ENCODE assay signal across 1 cellular context in genomic region chr19:11539495-11540365, GRCh38.
TF ChIP-seq lines count a peak whose summit lies in the region.

No MANE protein-coding gene starts in this region.

TF ChIP-seq in K562, 482 proteins besides CTCF, POLR2A, EP300 and RAD21 (continues in another document):
- TF ChIP-seq DIDO1 (tag; IDR thresholded peaks at IDR 0.05; ENCODE audit: low read depth) (no peak), TRIM24 (IDR thresholded peaks at IDR 0.05) (0 out of 4 replicates have a peak, but pooled peaks of 1 of the 2 experiments have one; percentile 15), E2F5 (CRISPR knock-in tag; IDR thresholded peaks at IDR 0.05) (no peak), SMAD1 (IDR thresholded peaks at IDR 0.05; ENCODE audit: low read depth, low read length, partially characterized antibody) (no peak), ARID1B (IDR thresholded peaks at IDR 0.05) (peak; percentile 64), TAL1 (IDR thresholded peaks at IDR 0.05) (no peak), ZNF140 (CRISPR knock-in tag; IDR thresholded peaks at IDR 0.05) (no peak), LARP7 (IDR thresholded peaks at IDR 0.05) (no peak), TCF7 (IDR thresholded peaks at IDR 0.05; ENCODE audit: borderline replicate concordance) (no peak), MTA3 (IDR thresholded peaks at IDR 0.05; ENCODE audit: borderline replicate concordance) (no peak), MAX (CRISPR knock-in tag; IDR thresholded peaks at IDR 0.05) (no peak), TEAD4 (IDR thresholded peaks at IDR 0.05; ENCODE audit: low read length) (no peak), TEAD4 (CRISPR knock-in tag; IDR thresholded peaks at IDR 0.05; ENCODE audit: borderline replicate concordance) (no peak), TCF15 (CRISPR knock-in tag; IDR thresholded peaks at IDR 0.05) (no peak), TEAD1 (CRISPR knock-in tag; IDR thresholded peaks at IDR 0.05) (no peak), RBM25 (IDR thresholded peaks at IDR 0.05; ENCODE audit: low read depth, low read length, severe bottlenecking) (peak; percentile 88), ZBTB26 (CRISPR knock-in tag; IDR thresholded peaks at IDR 0.05) (no peak), NFXL1 (CRISPR knock-in tag; IDR thresholded peaks at IDR 0.05) (no peak), SAFB2 (IDR thresholded peaks at IDR 0.05; ENCODE audit: borderline replicate concordance, low read depth, low read length, severe bottlenecking) (no peak), MEF2D (tag; conservative IDR thresholded peaks at IDR 0.05; ENCODE audit: low read depth) (no peak), ZNF316 (IDR thresholded peaks at IDR 0.05) (no peak), PATZ1 (CRISPR knock-in tag; IDR thresholded peaks at IDR 0.05; ENCODE audit: borderline replicate concordance) (no peak), ZNF395 (CRISPR knock-in tag; IDR thresholded peaks at IDR 0.05) (no peak), TBP (optimal IDR thresholded peaks at IDR 0.05; ENCODE audit: low read depth, low read length) (peak; percentile 26), ZFP91 (CRISPR knock-in tag; IDR thresholded peaks at IDR 0.05) (no peak), TBL1XR1 (IDR thresholded peaks at IDR 0.05; ENCODE audit: low read length in 2 of 2) (no peak), ETS1 (conservative IDR thresholded peaks at IDR 0.05; ENCODE audit: control insufficient read depth, low read depth, low read length) (no peak), TARDBP (IDR thresholded peaks at IDR 0.05) (no peak), PHF20 (IDR thresholded peaks at IDR 0.05; ENCODE audit: partially characterized antibody) (no peak), AFF1 (IDR thresholded peaks at IDR 0.05; ENCODE audit: low read depth in 1 of 2, partially characterized antibody in 2 of 2) (no peak), CREB3 (tag; conservative IDR thresholded peaks at IDR 0.05; ENCODE audit: low read depth) (no peak), ARID3A (IDR thresholded peaks at IDR 0.05; ENCODE audit: borderline replicate concordance, low read depth, low read length) (no peak), SMARCA5 (IDR thresholded peaks at IDR 0.05) (no peak), TCF7L2 (IDR thresholded peaks at IDR 0.05; ENCODE audit: low read depth, low read length) (no peak), RAD51 (IDR thresholded peaks at IDR 0.05; ENCODE audit: borderline replicate concordance, low read depth) (no peak), HOMEZ (CRISPR knock-in tag; IDR thresholded peaks at IDR 0.05) (no peak), ELF2 (CRISPR knock-in tag; IDR thresholded peaks at IDR 0.05) (no peak), ZNF133 (CRISPR knock-in tag; IDR thresholded peaks at IDR 0.05) (no peak), PML (IDR thresholded peaks at IDR 0.05; ENCODE audit: low read length) (no peak), ZNF551 (CRISPR knock-in tag; IDR thresholded peaks at IDR 0.05) (no peak), HBP1 (CRISPR knock-in tag; IDR thresholded peaks at IDR 0.05) (no peak), SAFB (IDR thresholded peaks at IDR 0.05; ENCODE audit: borderline replicate concordance, low read depth, low read length) (no peak), ETV1 (tag; conservative IDR thresholded peaks at IDR 0.05; ENCODE audit: low read depth) (no peak), SRSF3 (IDR thresholded peaks at IDR 0.05; ENCODE audit: insufficient read depth, low read length) (no peak), JUND (IDR thresholded peaks at IDR 0.05; ENCODE audit: borderline replicate concordance, low read depth, low read length) (no peak), JUND (tag; IDR thresholded peaks at IDR 0.05; ENCODE audit: borderline replicate concordance, low read depth, low read length) (no peak; the same call in 2 of the 3 replicates), ESRRB (CRISPR knock-in tag; IDR thresholded peaks at IDR 0.05; ENCODE audit: borderline replicate concordance) (no peak)
